Comparison of ENCODE assay signal across 13 cellular contexts in genomic region chr5:633521-633955, GRCh38. TPM values are rescaled to one million over a fixed set of nuclear protein-coding genes. Genes with fewer than 3 reads are reported as not detected.
A peak's percentile ranks its signal among the peaks of the same experiment; 100 is the strongest.
DNase-seq lines count a peak whose midpoint lies in the region; ATAC-seq and TF ChIP-seq lines count a peak whose summit lies in the region.
"Had no signal": no experiment of that assay in that cellular context is flagged by ENCODE, and none has a peak within 500 bp of the region (broad histone marks: within the 10 kb centered on the region; RNA-seq: fewer than 3 reads in every experiment).

No MANE protein-coding gene starts in this region.

- H3K27ac ChIP-seq in foreskin keratinocyte (no peak overlapping the region), ascending aorta (no peak overlapping the region)
- H3K27ac ChIP-seq: esophagus muscularis mucosa had no signal

- no peak overlapping the region for H3K4me3 Mint-ChIP-seq in naive thymus-derived CD8-positive, alpha-beta T cell
- H3K4me3 Mint-ChIP-seq: activated naive CD8-positive, alpha-beta T cell; WTC11 had no signal

- H3K4me1 ChIP-seq in foreskin keratinocyte (no peaks in the 10 kb centered on the region), ascending aorta (no peaks in the 10 kb centered on the region)
- H3K4me1 ChIP-seq: esophagus muscularis mucosa had no signal

- H3K36me3 Mint-ChIP-seq in naive thymus-derived CD8-positive, alpha-beta T cell: peaks cover 10 to 50% (median 33%) of the 10 kb centered on the region in 3 donors

- peaks cover 7 to 28% of the 10 kb centered on the region in 2 donors for H3K36me3 ChIP-seq in ascending aorta

- TF ChIP-seq CTCF in foreskin keratinocyte (conservative IDR thresholded peaks at IDR 0.05): no peak
- TF ChIP-seq CTCF in ascending aorta (IDR thresholded peaks at IDR 0.05): no peak

- no peaks in the 10 kb centered on the region for H3K4me1 Mint-ChIP-seq in naive thymus-derived CD8-positive, alpha-beta T cell
- H3K4me1 Mint-ChIP-seq: WTC11 had no signal

- POLR2A ChIA-PET in naive thymus-derived CD8-positive, alpha-beta T cell (lab: Charles Lee): no interaction called here

- H3K9me3 Mint-ChIP-seq in naive thymus-derived CD8-positive, alpha-beta T cell: peaks cover 0 to 3% (median 0%) of the 10 kb centered on the region in 9 donors
- H3K9me3 Mint-ChIP-seq: WTC11 had no signal

- peak; percentile 27 for ATAC-seq in foreskin keratinocyte
- no peak for ATAC-seq in HG02938 (IDR thresholded peaks at IDR 0.05; ENCODE audit: unreplicated experiment)
- no peak for ATAC-seq in naive thymus-derived CD8-positive, alpha-beta T cell
- ATAC-seq: WTC11 had no signal

- H3K4me3 ChIP-seq in skeletal muscle cell (ENCODE audit: low read depth, low read length) (no peak overlapping the region), ascending aorta (no peak overlapping the region)
- H3K4me3 ChIP-seq: esophagus muscularis mucosa had no signal

- no peaks in the 10 kb centered on the region for H3K27me3 ChIP-seq in foreskin keratinocyte
- no peaks in the 10 kb centered on the region for H3K27me3 ChIP-seq in ascending aorta
- H3K27me3 ChIP-seq: esophagus muscularis mucosa had no signal

- H3K27me3 Mint-ChIP-seq in naive thymus-derived CD8-positive, alpha-beta T cell: no peaks in the 10 kb centered on the region
- H3K27me3 Mint-ChIP-seq: activated naive CD8-positive, alpha-beta T cell had no signal

- intact Hi-C loops in ascending aorta (cut with DNase I): no loop called here

- DNase-seq in NCI-H748 (lab: John Stamatoyannopoulos, UW; ENCODE audit: unreplicated experiment) (peak; percentile 31), NCI-H748 treated with DMSO at 0.1 percent for 48 hours (lab: John Stamatoyannopoulos, UW) (no peak), SW480 (ENCODE audit: low spot score) (peak; percentile 31), foreskin keratinocyte (no peak), skeletal muscle cell (ENCODE audit: low read depth) (peak; percentile 31), ascending aorta (ENCODE audit: low spot score in 2 of 2) (no peak)
- DNase-seq in naive thymus-derived CD8-positive, alpha-beta T cell: no peak
- DNase-seq: ACHN, mammary epithelial cell had no signal

- no peak overlapping the region for H3K27ac Mint-ChIP-seq in naive thymus-derived CD8-positive, alpha-beta T cell
- H3K27ac Mint-ChIP-seq: activated naive CD8-positive, alpha-beta T cell; WTC11 had no signal

- no peaks in the 10 kb centered on the region for H3K9me3 ChIP-seq in ascending aorta

RNA-seq across cellular contexts. Expression of gene CEP72, which starts 21.4 kb away (rescaled TPM):
- total RNA-seq in foreskin keratinocyte (11.2 and 11.5 TPM in 2 replicates), ascending aorta (0.32 TPM)
- polyA plus RNA-seq in foreskin keratinocyte: 5.2 and 5.8 TPM in 2 replicates
- total RNA-seq in naive thymus-derived CD8-positive, alpha-beta T cell: 10 to 100 TPM; 27.5 to 28.8 TPM
- 1 to 10 TPM; 2.8 to 6.4 (median 4.1) TPM for polyA plus RNA-seq in naive thymus-derived CD8-positive, alpha-beta T cell

RNA-seq across cellular contexts. Expression of gene TPPP, which starts 59.6 kb away (rescaled TPM):
- total RNA-seq in foreskin keratinocyte (0.14 and 0.44 TPM in 2 replicates), ascending aorta (13.8 TPM)
- 0.04 and 0.16 TPM in 2 replicates for polyA plus RNA-seq in foreskin keratinocyte
- under 1 TPM; 0.16 to 0.25 TPM for total RNA-seq in naive thymus-derived CD8-positive, alpha-beta T cell
- polyA plus RNA-seq in naive thymus-derived CD8-positive, alpha-beta T cell: under 1 TPM in 1 of 3 donors, not detected in 2; 0.49 TPM

Comparison
In these comparisons a context has a peak if more than half of its experiments do, and no peak if none do; other contexts are left out.
1. DNase-seq: peak in NCI-H748 (single experiment), SW480 (single experiment) and skeletal muscle cell (single experiment); none in NCI-H748 treated with DMSO at 0.1 percent for 48 hours (single experiment), foreskin keratinocyte (0 of 2), naive thymus-derived CD8-positive, alpha-beta T cell (0 of 10) and ascending aorta (0 of 2).
2. RNA of gene TPPP, which starts 59.6 kb away (total RNA-seq): 13.8 TPM in ascending aorta (single experiment); 0.16 to 0.25 TPM in naive thymus-derived CD8-positive, alpha-beta T cell and 0.14 to 0.44 TPM in foreskin keratinocyte; every median in the first group is over 10 times any median in the second.